ENCODE assay signal across 9 cellular contexts in genomic region chr4:84578540-84579409, GRCh38. TPM values are rescaled to one million over a fixed set of nuclear protein-coding genes. Genes with fewer than 3 reads are reported as not detected.
DNase-seq lines count a peak whose midpoint lies in the region; ATAC-seq and TF ChIP-seq lines count a peak whose summit lies in the region.
"Had no signal": no experiment of that assay in that cellular context is flagged by ENCODE, and none has a peak within 500 bp of the region (broad histone marks: within the 10 kb centered on the region; RNA-seq: fewer than 3 reads in every experiment).

No MANE protein-coding gene starts in this region.

- no peak overlapping the region for H2AK5ac ChIP-seq in neuronal stem cell (ENCODE audit: low read depth, low read length)

- H4K8ac ChIP-seq in neuronal stem cell (ENCODE audit: low read depth, low read length), result no peak overlapping the region

- no peak overlapping the region for H3K9ac ChIP-seq in neuronal stem cell (ENCODE audit: low read depth, low read length, poor library complexity)

- no peak overlapping the region for H2AFZ ChIP-seq in neuronal stem cell (ENCODE audit: low read length)

- H2BK12ac ChIP-seq in neuronal stem cell (ENCODE audit: low read length), result no peak overlapping the region

- ATAC-seq in RWPE2 (ENCODE audit: low read depth) (no peak), GM21619 (IDR thresholded peaks at IDR 0.05; ENCODE audit: unreplicated experiment) (no peak)
- ATAC-seq: naive thymus-derived CD4-positive, alpha-beta T cell had no signal

- no peak overlapping the region for H4K91ac ChIP-seq in neuronal stem cell (ENCODE audit: low read depth, low read length, poor library complexity)

- H3K4ac ChIP-seq in neuronal stem cell (ENCODE audit: low read length), result no peak overlapping the region

- H3K27ac Mint-ChIP-seq in immature natural killer cell, result no peak overlapping the region
- H3K27ac Mint-ChIP-seq: naive thymus-derived CD4-positive, alpha-beta T cell had no signal

- H3K23ac ChIP-seq in neuronal stem cell (ENCODE audit: low read depth, low read length, poor library complexity), result no peak overlapping the region

- no peak overlapping the region for H3K14ac ChIP-seq in neuronal stem cell (ENCODE audit: low read length)

- H3K4me3 ChIP-seq in RWPE2 (ENCODE audit: severe bottlenecking) (no peak overlapping the region), neuronal stem cell (ENCODE audit: low read length in 2 of 2) (no peak overlapping the region)

- H3K9me3 ChIP-seq in RWPE2 (ENCODE audit: severe bottlenecking) (no peaks in the 10 kb centered on the region), neuronal stem cell (replicated peaks in 1 of 2; ENCODE audit: control insufficient read depth in 2 of 2, insufficient read depth in 1 of 2, low read depth in 1 of 2, low read length in 2 of 2) (no peaks in the 10 kb centered on the region)

- 100% methylated on average over 1 of the region's 4 CpGs; no CpG with 5 or more reads in 1 of the 2 donors for WGBS in neuronal stem cell (ENCODE audit: extremely low coverage in 2 of 2, insufficient read length in 2 of 2, insufficient replicate concordance in 1 of 2), 2 donors

- TF ChIP-seq CTCF in C4-2B (conservative IDR thresholded peaks at IDR 0.05), result peak; percentile 80
- TF ChIP-seq CTCF in RWPE2 (IDR thresholded peaks at IDR 0.05; ENCODE audit: poor library complexity, severe bottlenecking), result peak; percentile 92

- H3K4me2 ChIP-seq in neuronal stem cell (ENCODE audit: insufficient read depth, low read length, poor library complexity, severe bottlenecking), result no peak overlapping the region

- H2BK5ac ChIP-seq in neuronal stem cell (ENCODE audit: low read length), result no peak overlapping the region

- DNase-seq in H4 (ENCODE audit: low spot score), result peak; percentile 57
- DNase-seq in RWPE2 (ENCODE audit: low spot score), result no peak
- DNase-seq in fibroblast of peridontal ligament (ENCODE audit: extremely low read depth), result peak; percentile 71
- peak; percentile 34 for DNase-seq in stromal cell of bone marrow (ENCODE audit: low read depth)
- DNase-seq in neuronal stem cell (ENCODE audit: low spot score), result no peak
- no peak for DNase-seq in immature natural killer cell

- peaks cover 7% of the 10 kb centered on the region for H3K4me1 ChIP-seq in RWPE2 (ENCODE audit: insufficient read depth, poor library complexity, severe bottlenecking)
- peaks cover 8 to 14% of the 10 kb centered on the region in 2 donors for H3K4me1 ChIP-seq in neuronal stem cell (ENCODE audit: control insufficient read depth in 2 of 2, insufficient read depth in 1 of 2, low read depth in 1 of 2, low read length in 2 of 2)

- H3K27ac ChIP-seq in C4-2B (no peak overlapping the region), RWPE2 (ENCODE audit: poor library complexity, severe bottlenecking) (no peak overlapping the region), neuronal stem cell (replicated peaks; ENCODE audit: low read length) (no peak overlapping the region)

- H3K9me3 Mint-ChIP-seq in immature natural killer cell, result peaks cover 0 to 19% (median 5%) of the 10 kb centered on the region in 6 donors

- H3K36me3 ChIP-seq in RWPE2 (ENCODE audit: low read depth) (no peaks in the 10 kb centered on the region), neuronal stem cell (replicated peaks in 1 of 2; ENCODE audit: control insufficient read depth in 2 of 2, insufficient read depth in 2 of 2, low read length in 2 of 2) (no peaks in the 10 kb centered on the region)

- no peaks in the 10 kb centered on the region for H3K27me3 ChIP-seq in RWPE2 (ENCODE audit: insufficient read depth, poor library complexity, severe bottlenecking)
- peaks cover 4 to 22% (median 14%) of the 10 kb centered on the region in 3 experiments for H3K27me3 ChIP-seq in neuronal stem cell (ENCODE audit: control insufficient read depth in 3 of 3, insufficient read depth in 3 of 3, low read depth in 1 of 3, low read length in 3 of 3)

- H3K18ac ChIP-seq in neuronal stem cell (ENCODE audit: low read length), result no peak overlapping the region

- no peak overlapping the region for H2BK120ac ChIP-seq in neuronal stem cell (ENCODE audit: low read depth, low read length)

- H3K4me3 Mint-ChIP-seq in immature natural killer cell, result no peak overlapping the region
- H3K4me3 Mint-ChIP-seq: naive thymus-derived CD4-positive, alpha-beta T cell had no signal

- H3K79me1 ChIP-seq in neuronal stem cell (ENCODE audit: low read depth, low read length), result no peaks in the 10 kb centered on the region

- no peak overlapping the region for H2BK15ac ChIP-seq in neuronal stem cell (ENCODE audit: low read length)

- H3K36me3 Mint-ChIP-seq in immature natural killer cell, result peaks cover 0 to 5% (median 0%) of the 10 kb centered on the region in 3 donors
- H3K36me3 Mint-ChIP-seq: naive thymus-derived CD4-positive, alpha-beta T cell had no signal

- peaks cover 12 to 15% of the 10 kb centered on the region in 2 donors for H3K4me1 Mint-ChIP-seq in immature natural killer cell

- H3K27me3 Mint-ChIP-seq in immature natural killer cell (ENCODE audit: low read depth in 3 of 3), result peaks cover 4 to 11% (median 10%) of the 10 kb centered on the region in 3 donors

RNA-seq across cellular contexts. Expression of gene CDS1, which starts 4.2 kb away (rescaled TPM):
- 3.1 and 3.7 TPM in 2 replicates for total RNA-seq in H4 (2014; rRNA removed; shearing (Covaris generic))
- polyA plus RNA-seq in neuronal stem cell (2013, experiment 1 of 2), result 3.6 TPM
- 3.7 TPM for polyA plus RNA-seq in neuronal stem cell (2013, experiment 2 of 2)
- not detected for polyA plus RNA-seq in immature natural killer cell

Comparison
In these comparisons a context has a peak if more than half of its experiments do, and no peak if none do; other contexts are left out.
1. DNase-seq: peak in H4 (single experiment), fibroblast of peridontal ligament (single experiment) and stromal cell of bone marrow (single experiment); none in RWPE2 (single experiment), neuronal stem cell (single experiment) and immature natural killer cell (0 of 3).